In the genomic region with DNA sequence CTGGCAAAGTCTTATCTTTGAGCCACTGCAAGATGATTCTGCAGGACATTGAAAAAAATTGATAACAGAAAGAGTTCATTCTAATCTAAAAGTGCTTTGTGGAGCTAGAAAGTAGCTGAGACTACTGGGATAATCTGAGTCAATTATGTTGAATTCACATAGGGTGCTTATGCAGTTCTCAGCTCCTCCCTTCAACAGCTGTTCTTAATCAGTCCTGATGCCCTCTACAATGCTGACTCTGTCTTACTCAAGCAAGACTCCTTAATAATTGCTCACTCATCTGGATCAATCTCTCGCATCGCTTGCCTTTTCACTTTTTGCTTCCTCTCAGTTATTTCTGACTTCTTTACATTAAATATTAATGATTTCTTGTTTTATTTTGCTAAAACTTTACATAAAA, we compare ENCODE assay signal across 14 cellular contexts.
DNase-seq lines count a peak whose midpoint lies in the region; ATAC-seq and TF ChIP-seq lines count a peak whose summit lies in the region.
"Had no signal": no experiment of that assay in that cellular context is flagged by ENCODE, and none has a peak within 500 bp of the region (broad histone marks: within the 10 kb centered on the region; RNA-seq: fewer than 3 reads in every experiment).

No MANE protein-coding gene starts in this region.

- H3K27me3 ChIP-seq in fibroblast of lung (ENCODE audit: control insufficient read depth, insufficient read depth, low read length), result no peaks in the 10 kb centered on the region
- H3K27me3 ChIP-seq in endodermal cell (ENCODE audit: control insufficient read depth, insufficient read depth, low read length, poor library complexity, severe bottlenecking), result no peaks in the 10 kb centered on the region
- H3K27me3 ChIP-seq: MG63 had no signal

- H3K4me2 ChIP-seq in fibroblast of lung (ENCODE audit: extremely low read depth, insufficient read depth, low read length), result no peak overlapping the region

- no peak overlapping the region for H2AFZ ChIP-seq in fibroblast of lung (ENCODE audit: low read length)

- no peak overlapping the region for H3K27ac Mint-ChIP-seq in endodermal cell
- H3K27ac Mint-ChIP-seq: CD8-positive, alpha-beta T cell had no signal

- 84% methylated on average over 2 of the region's 2 CpGs; no CpG with 5 or more reads in 1 of the 2 experiments for WGBS in endodermal cell (ENCODE audit: insufficient coverage in 1 of 2, insufficient read length in 1 of 2), 2 experiments

- H3K9me3 ChIP-seq in SK-N-MC (ENCODE audit: low read depth, low read length) (no peaks in the 10 kb centered on the region; the same call in 1 of the 2 replicates), fibroblast of lung (ENCODE audit: control insufficient read depth, insufficient read depth, low read depth, low read length) (no peaks in the 10 kb centered on the region), endodermal cell (ENCODE audit: control insufficient read depth, low read length) (no peaks in the 10 kb centered on the region)
- H3K9me3 ChIP-seq: MG63 had no signal

- H3K4me1 ChIP-seq in fibroblast of lung (ENCODE audit: control insufficient read depth, extremely low read depth, insufficient read depth, low read length) (no peaks in the 10 kb centered on the region), endodermal cell (ENCODE audit: control insufficient read depth, insufficient read depth, low read length) (peaks cover 4% of the 10 kb centered on the region)

- no peaks in the 10 kb centered on the region for H3K9me3 Mint-ChIP-seq in endodermal cell

- no peak overlapping the region for H3K4me3 Mint-ChIP-seq in endodermal cell
- H3K4me3 Mint-ChIP-seq: CD8-positive, alpha-beta T cell had no signal

- no peaks in the 10 kb centered on the region for H3K27me3 Mint-ChIP-seq in endodermal cell (ENCODE audit: insufficient read depth)

- H3K27ac ChIP-seq in SK-N-MC (peak overlapping the region; percentile 83), fibroblast of lung (ENCODE audit: insufficient read depth, low read length) (no peak overlapping the region), endodermal cell (ENCODE audit: low read depth, low read length) (no peak overlapping the region)
- H3K27ac ChIP-seq: RWPE1 had no signal

- no peaks in the 10 kb centered on the region for H3K36me3 Mint-ChIP-seq in endodermal cell (ENCODE audit: low read depth)
- H3K36me3 Mint-ChIP-seq: CD8-positive, alpha-beta T cell had no signal

- H3K9ac ChIP-seq in SK-N-MC (ENCODE audit: insufficient read length) (no peak overlapping the region), fibroblast of lung (ENCODE audit: insufficient read depth, low read length) (no peak overlapping the region), endodermal cell (ENCODE audit: extremely low read depth, low read length, poor library complexity, severe bottlenecking) (no peak overlapping the region)

- no peak for TF ChIP-seq CTCF in fibroblast of lung (conservative IDR thresholded peaks at IDR 0.05 in 1 of 2, IDR thresholded peaks at IDR 0.05 in 1 of 2; ENCODE audit: low read depth in 1 of 2, low read length in 2 of 2)
- TF ChIP-seq CTCF in omental fat pad (IDR thresholded peaks at IDR 0.05), result no peak
- no peak for TF ChIP-seq CTCF in endodermal cell (conservative IDR thresholded peaks at IDR 0.05)

- H3K4me1 Mint-ChIP-seq in endodermal cell, result peaks cover 7% of the 10 kb centered on the region

- H3K4me3 ChIP-seq in SK-N-MC, result peak overlapping the region; percentile 9
- no peak overlapping the region for H3K4me3 ChIP-seq in fibroblast of lung (replicated peaks in 1 of 4; ENCODE audit: control extremely low read depth in 1 of 4, insufficient read depth in 1 of 4, low read depth in 3 of 4, low read length in 4 of 4)
- H3K4me3 ChIP-seq in endodermal cell (ENCODE audit: low read length), result no peak overlapping the region
- H3K4me3 ChIP-seq: MG63 had no signal

- H3K36me3 ChIP-seq in SK-N-MC (ENCODE audit: insufficient read depth, low read length) (no peaks in the 10 kb centered on the region), fibroblast of lung (ENCODE audit: control insufficient read depth, insufficient read depth, low read length) (no peaks in the 10 kb centered on the region), endodermal cell (ENCODE audit: control insufficient read depth, insufficient read depth, low read length) (no peaks in the 10 kb centered on the region)
- H3K36me3 ChIP-seq: MG63 had no signal

- ATAC-seq in omental fat pad (ENCODE audit: low FRiP score), result no peak
- ATAC-seq: CD8-positive, alpha-beta T cell had no signal

- DNase-seq in NCI-H2171 (lab: John Stamatoyannopoulos, UW), result peak; percentile 16
- no peak for DNase-seq in SK-N-MC (ENCODE audit: low read depth, low spot score)
- DNase-seq in fibroblast of lung (ENCODE audit: low read depth in 2 of 2), result peak; percentile 30 to 48
- peak; percentile 47 for DNase-seq in retina
- DNase-seq in omental fat pad (ENCODE audit: low spot score), result no peak
- no peak for DNase-seq in NCI-H774 (lab: John Stamatoyannopoulos, UW)
- no peak for DNase-seq in endodermal cell
- DNase-seq: CD8-positive, alpha-beta T cell; EL; MG63; NCI-H1092 treated with DMSO at 0.1 percent for 48 hours; NCI-H1694; NCI-H2107 had no signal

- no peaks in the 10 kb centered on the region for H4K20me1 ChIP-seq in fibroblast of lung (ENCODE audit: control insufficient read depth, extremely low read depth, insufficient read depth, low read length)

- H3K79me2 ChIP-seq in fibroblast of lung (ENCODE audit: control insufficient read depth, insufficient read depth, low read length), result no peaks in the 10 kb centered on the region

Comparison
In these comparisons a context has a peak if more than half of its experiments do, and no peak if none do; other contexts are left out.
1. DNase-seq: peak in NCI-H2171 (single experiment), fibroblast of lung (2 of 2) and retina (single experiment); none in SK-N-MC (single experiment), omental fat pad (single experiment), NCI-H774 (single experiment) and endodermal cell (single experiment).